ENCODE assay signal across 8 cellular contexts in the genomic region with DNA sequence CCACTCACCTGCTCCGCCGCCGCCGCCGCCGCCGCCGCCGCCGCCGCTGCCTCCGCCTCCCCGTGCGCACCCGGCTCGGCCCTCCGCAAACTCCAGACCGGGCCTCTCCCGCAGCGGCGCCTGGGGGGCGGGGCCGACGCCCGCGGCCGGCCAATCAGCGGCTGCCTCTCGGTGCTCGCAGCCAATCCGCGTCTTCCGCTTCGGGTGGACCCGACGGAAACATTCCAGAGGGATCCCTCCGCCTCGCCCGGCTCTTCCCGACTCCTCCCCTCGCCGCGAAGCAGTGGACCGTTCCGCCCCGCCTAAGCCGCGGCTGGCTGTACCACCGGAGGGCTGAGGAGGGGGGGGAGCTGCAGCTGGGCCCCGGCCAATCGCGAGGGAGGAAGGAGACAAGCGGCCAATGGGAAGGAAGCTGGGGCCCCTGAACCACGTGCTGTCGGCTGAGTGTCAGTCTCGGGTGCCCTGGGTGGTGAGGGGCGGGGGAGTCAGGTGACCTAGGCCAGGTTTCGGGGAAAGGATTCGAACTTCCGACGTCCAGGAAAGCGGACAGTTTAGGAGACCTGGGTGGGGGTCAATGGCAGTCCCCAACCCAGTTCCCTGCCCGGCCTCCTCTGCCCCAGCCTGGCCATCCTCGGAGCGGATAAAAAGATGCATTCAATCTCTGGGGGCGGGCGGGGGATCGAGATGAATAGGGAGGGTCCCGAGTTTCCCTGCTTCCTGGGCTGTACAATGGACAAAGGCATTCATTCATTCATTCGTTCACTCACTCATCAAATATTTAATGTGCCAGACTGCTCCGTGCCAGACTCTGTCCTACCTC. TPM values are rescaled to one million over a fixed set of nuclear protein-coding genes. Genes with fewer than 3 reads are reported as not detected.
A peak's percentile ranks its signal among the peaks of the same experiment; 100 is the strongest.
DNase-seq lines count a peak whose midpoint lies in the region; ATAC-seq and TF ChIP-seq lines count a peak whose summit lies in the region.

A gene with protein sequence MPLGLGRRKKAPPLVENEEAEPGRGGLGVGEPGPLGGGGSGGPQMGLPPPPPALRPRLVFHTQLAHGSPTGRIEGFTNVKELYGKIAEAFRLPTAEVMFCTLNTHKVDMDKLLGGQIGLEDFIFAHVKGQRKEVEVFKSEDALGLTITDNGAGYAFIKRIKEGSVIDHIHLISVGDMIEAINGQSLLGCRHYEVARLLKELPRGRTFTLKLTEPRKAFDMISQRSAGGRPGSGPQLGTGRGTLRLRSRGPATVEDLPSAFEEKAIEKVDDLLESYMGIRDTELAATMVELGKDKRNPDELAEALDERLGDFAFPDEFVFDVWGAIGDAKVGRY (minus strand): TSS at position 99 of the 820 bp plus-strand sequence. CDS start 13,151 bp downstream, outside the sequence.

- POLR2A ChIA-PET in PC-9 (lab: Charles Lee; ENCODE audit: unreplicated experiment) = interaction anchor here (0.5 to 1.3 kb wide), 7 partner anchors 10 to 55 kb away, joined by 3 to 16 read pairs (median 5); no protein-coding TSS in a partner anchor

- H3K36me3 ChIP-seq in PC-9 (ENCODE audit: low read depth) = peaks cover 13% of the 10 kb centered on the region

- no peaks in the 10 kb centered on the region for H3K27me3 Mint-ChIP-seq in activated T-cell treated with anti-CD3 and anti-CD28 coated beads, Interleukin-2, amount 50 U/mL, for 4 hours (ENCODE audit: low read depth)

- peak within 1 kb of the TSS; percentile 62 for H3K4me3 ChIP-seq in Jurkat, Clone E6-1 (ENCODE audit: low read length)
- peak within 1 kb of the TSS; percentile 99 for H3K4me3 ChIP-seq in PC-9
- H3K4me3 ChIP-seq in epithelial cell of proximal tubule (ENCODE audit: low read depth, low read length) = peak within 1 kb of the TSS; percentile 74
- peak within 1 kb of the TSS; percentile 45 for H3K4me3 ChIP-seq in mononuclear cell (ENCODE audit: low read length)

- TF ChIP-seq CTCF in AG09319 (IDR thresholded peaks at IDR 0.05; ENCODE audit: low read depth, low read length) = no peak
- TF ChIP-seq CTCF in PC-9 (conservative IDR thresholded peaks at IDR 0.05) = no peak
- no peak for TF ChIP-seq CTCF in epithelial cell of proximal tubule (conservative IDR thresholded peaks at IDR 0.05; ENCODE audit: low read depth, low read length)

- H3K4me1 ChIP-seq in PC-9 (replicated peaks; ENCODE audit: insufficient read depth) = peaks cover 34% of the 10 kb centered on the region
- peaks cover 24% of the 10 kb centered on the region for H3K4me1 ChIP-seq in mononuclear cell (ENCODE audit: insufficient read depth, low read length)

- no peak within 1 kb of the TSS; the same call in 1 of the 2 replicates for H2AFZ ChIP-seq in PC-9

- no peaks in the 10 kb centered on the region for H3K9me3 Mint-ChIP-seq in activated T-cell treated with anti-CD3 and anti-CD28 coated beads, Interleukin-2, amount 50 U/mL, for 4 hours

- H3F3A ChIP-seq in PC-9 (ENCODE audit: insufficient read depth, low read depth) = peaks cover 46% of the 10 kb centered on the region

- DNase-seq in AG09319 (ENCODE audit: extremely low read depth, low read depth) = peak; percentile 98
- peak; percentile 82 for DNase-seq in Jurkat, Clone E6-1 (ENCODE audit: low read depth, low spot score)
- peak; percentile 95 to 98 for DNase-seq in PC-9
- peak; percentile 74 for DNase-seq in activated T-cell treated with anti-CD3 and anti-CD28 coated beads, Interleukin-2, amount 50 U/mL, for 4 hours
- peak; percentile 76 for DNase-seq in epithelial cell of proximal tubule (ENCODE audit: low read depth)
- peak; percentile 55 to 63 for DNase-seq in stimulated activated CD8-positive, alpha-beta memory T cell treated with anti-CD3 and anti-CD28 coated beads, Interleukin-2, amount 100 ng/mL, for 1 hour (ENCODE audit: low read depth in 2 of 2)

- H3K9me2 ChIP-seq in PC-9 (ENCODE audit: insufficient read depth) = no peaks in the 10 kb centered on the region

- CTCF ChIA-PET in PC-9 (lab: Charles Lee) = interaction anchor here (0.6 kb wide), 1 partner anchor 14 kb away, joined by 4 read pairs; no protein-coding TSS in a partner anchor

- H3K27me3 ChIP-seq in PC-9 (ENCODE audit: insufficient read depth, low read depth) (no peaks in the 10 kb centered on the region), mononuclear cell (ENCODE audit: insufficient read depth, low read length) (no peaks in the 10 kb centered on the region)

- H3K9me3 ChIP-seq in PC-9 (ENCODE audit: insufficient read depth, low read depth) (no peaks in the 10 kb centered on the region), mononuclear cell (ENCODE audit: low read depth, low read length) (no peaks in the 10 kb centered on the region)

- intact Hi-C loops in PC-9 (cut with micrococcal nuclease; ENCODE audit: unreplicated experiment) = loop anchor here (1.0 to 10.0 kb wide), 3 partner anchors 20 to 61 kb away; a partner anchor contains a TSS

- no TSS peak for BruUV-seq in PC-9 (replicated peaks; lab: Mats Ljungman, UMichigan)

- peaks cover 34% of the 10 kb centered on the region for H4K20me1 ChIP-seq in PC-9 (ENCODE audit: insufficient read depth)

- H3K4me3 Mint-ChIP-seq in activated T-cell treated with anti-CD3 and anti-CD28 coated beads, Interleukin-2, amount 50 U/mL, for 4 hours = peak within 1 kb of the TSS; percentile 83

- H3K79me2 ChIP-seq in PC-9 (ENCODE audit: low read depth) = peaks cover 51% of the 10 kb centered on the region

- peak within 1 kb of the TSS; percentile 91 for H3K27ac ChIP-seq in PC-9

- peaks cover 7% of the 10 kb centered on the region for H3K36me3 Mint-ChIP-seq in activated T-cell treated with anti-CD3 and anti-CD28 coated beads, Interleukin-2, amount 50 U/mL, for 4 hours (ENCODE audit: insufficient read depth)

- peak within 1 kb of the TSS; percentile 90 for H3K4me2 ChIP-seq in PC-9

- H3K4me1 Mint-ChIP-seq in activated T-cell treated with anti-CD3 and anti-CD28 coated beads, Interleukin-2, amount 50 U/mL, for 4 hours (ENCODE audit: low read depth) = peaks cover 17% of the 10 kb centered on the region

- ATAC-seq in GM19328 (IDR thresholded peaks at IDR 0.05; ENCODE audit: unreplicated experiment) = peak; percentile 69
- ATAC-seq in activated T-cell treated with anti-CD3 and anti-CD28 coated beads, Interleukin-2, amount 50 U/mL, for 4 hours = peak; percentile 96 to 98

RNA-seq across cellular contexts. Expression of the gene that starts here (rescaled TPM):
- polyA plus RNA-seq in Jurkat, Clone E6-1 (2012; ENCODE audit: insufficient read depth, insufficient read length) = 54.9 TPM
- total RNA-seq in PC-9 (2021) = 205 and 259 TPM in 2 replicates
- 10 to 100 TPM; 42.5 to 49.8 (median 44.3) TPM for total RNA-seq in activated T-cell treated with anti-CD3 and anti-CD28 coated beads, Interleukin-2, amount 50 U/mL, for 4 hours
- total RNA-seq in epithelial cell of proximal tubule = 208 and 218 TPM in 2 replicates
- total RNA-seq in mononuclear cell = 11.0 TPM

Comparison
In these comparisons a context has a peak if more than half of its experiments do, and no peak if none do; other contexts are left out.
1. Peak in every context shown above with its lines: DNase-seq, ATAC-seq, H3K4me3 ChIP-seq and H3K27ac ChIP-seq.
2. H3K4me3 ChIP-seq: peak in every context shown above with its lines; median percentile 99 in PC-9; 74 in epithelial cell of proximal tubule; 62 in Jurkat, Clone E6-1; 45 in mononuclear cell.